In the genomic region with DNA sequence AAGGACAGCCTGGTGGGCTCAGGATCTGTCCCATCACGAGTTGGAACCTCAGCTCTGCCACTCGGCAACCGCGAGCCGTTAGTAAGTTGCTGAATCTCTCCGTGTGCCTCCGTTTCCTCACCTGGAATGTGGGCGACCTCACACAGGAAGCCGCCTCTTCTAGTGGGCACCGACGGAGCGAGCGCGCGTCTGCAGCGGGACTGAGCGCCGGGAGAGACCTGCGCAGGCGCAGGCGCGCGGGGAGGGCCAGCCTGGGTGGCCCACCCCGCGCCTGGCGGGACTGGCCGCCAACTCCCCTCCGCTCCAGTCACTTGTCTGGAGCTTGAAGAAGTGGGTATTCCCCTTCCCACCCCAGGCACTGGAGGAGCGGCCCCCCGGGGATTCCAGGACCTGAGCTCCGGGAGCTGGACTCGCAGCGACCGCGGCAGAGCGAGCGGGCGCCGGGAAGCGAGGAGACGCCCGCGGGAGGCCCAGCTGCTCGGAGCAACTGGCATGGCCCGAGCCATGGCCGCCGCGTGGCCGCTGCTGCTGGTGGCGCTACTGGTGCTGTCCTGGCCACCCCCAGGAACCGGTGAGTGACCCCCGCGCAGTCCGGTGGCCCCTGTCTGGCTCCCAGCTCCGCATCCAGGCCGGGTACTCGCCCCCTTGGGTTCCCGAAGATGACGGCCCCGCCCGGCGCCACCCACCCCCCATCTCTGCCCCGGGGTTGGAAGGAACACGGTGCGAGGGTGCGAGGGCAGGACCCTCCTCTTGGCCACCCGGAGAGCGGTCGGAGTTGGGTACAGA, we compare ENCODE assay signal across 8 cellular contexts. TPM values are rescaled to one million over a fixed set of nuclear protein-coding genes. Genes with fewer than 3 reads are reported as not detected.
DNase-seq lines count a peak whose midpoint lies in the region; ATAC-seq, FAIRE-seq and TF ChIP-seq lines count a peak whose summit lies in the region.

A gene with protein sequence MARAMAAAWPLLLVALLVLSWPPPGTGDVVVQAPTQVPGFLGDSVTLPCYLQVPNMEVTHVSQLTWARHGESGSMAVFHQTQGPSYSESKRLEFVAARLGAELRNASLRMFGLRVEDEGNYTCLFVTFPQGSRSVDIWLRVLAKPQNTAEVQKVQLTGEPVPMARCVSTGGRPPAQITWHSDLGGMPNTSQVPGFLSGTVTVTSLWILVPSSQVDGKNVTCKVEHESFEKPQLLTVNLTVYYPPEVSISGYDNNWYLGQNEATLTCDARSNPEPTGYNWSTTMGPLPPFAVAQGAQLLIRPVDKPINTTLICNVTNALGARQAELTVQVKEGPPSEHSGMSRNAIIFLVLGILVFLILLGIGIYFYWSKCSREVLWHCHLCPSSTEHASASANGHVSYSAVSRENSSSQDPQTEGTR (plus strand): TSS at position 306 of the 786 bp plus-strand sequence. CDS start 187 bp downstream, at position 493.

- no peak for FAIRE-seq in keratinocyte (lab: Jason Lieb, UNC)

- in situ Hi-C loops in G401 (cut with HindIII; ENCODE audit: low sequenced_read_pairs): no loop called here

- H3K9me1 ChIP-seq in keratinocyte (ENCODE audit: control insufficient read depth, extremely low read depth, insufficient read depth, low read length): peaks cover 3% of the 10 kb centered on the region

- dilution Hi-C loops in keratinocyte (cut with MboI; ENCODE audit: extremely low pct_ligation_motif_present, low sequenced_read_pairs): no loop called here

- peaks cover 42% of the 10 kb centered on the region for H3K79me2 ChIP-seq in keratinocyte (ENCODE audit: control insufficient read depth, insufficient read depth, low read length)

- peak within 1 kb of the TSS; percentile 96 for H2AFZ ChIP-seq in keratinocyte (ENCODE audit: control insufficient read depth, low read length)

- ATAC-seq in GM21360 (IDR thresholded peaks at IDR 0.05; ENCODE audit: unreplicated experiment) (no peak), HG03108 (IDR thresholded peaks at IDR 0.05; ENCODE audit: unreplicated experiment) (no peak)

- TF ChIP-seq CTCF in choroid plexus epithelial cell (conservative IDR thresholded peaks at IDR 0.05; ENCODE audit: low read depth, low read length) (no peak), keratinocyte (optimal IDR thresholded peaks at IDR 0.05 in 1 of 3, IDR thresholded peaks at IDR 0.05 in 1 of 3, conservative IDR thresholded peaks at IDR 0.05 in 1 of 3; ENCODE audit: extremely low read depth in 1 of 3, insufficient read depth in 2 of 3, low read length in 3 of 3) (peak in 1 of 3 experiments; percentile 17)

- peak within 1 kb of the TSS; percentile 83 for H3K4me3 ChIP-seq in choroid plexus epithelial cell (ENCODE audit: low read depth, low read length)
- H3K4me3 ChIP-seq in keratinocyte (ENCODE audit: control insufficient read depth in 2 of 3, extremely low read depth in 1 of 3, insufficient read depth in 2 of 3, low read depth in 1 of 3, low read length in 3 of 3): peak within 1 kb of the TSS; percentile 75 to 98 (median 88)
- peak within 1 kb of the TSS; percentile 100 for H3K4me3 ChIP-seq in skeletal muscle satellite cell (ENCODE audit: low read length)

- no peaks in the 10 kb centered on the region for H3K9me3 ChIP-seq in keratinocyte (ENCODE audit: control insufficient read depth, low read depth, low read length)
- H3K9me3 ChIP-seq in skeletal muscle satellite cell (replicated peaks; ENCODE audit: low read length): no peaks in the 10 kb centered on the region

- DNase-seq in G401 (ENCODE audit: low spot score) (peak; percentile 74), NCI-H1417 treated with DMSO at 0.1 percent for 48 hours (lab: John Stamatoyannopoulos, UW) (peak; percentile 2), UCSD-AML1 (lab: John Stamatoyannopoulos, UW; ENCODE audit: unreplicated experiment) (peak; percentile 75), choroid plexus epithelial cell (ENCODE audit: low read depth) (peak; percentile 71), keratinocyte (ENCODE audit: low read depth, low spot score) (peak; percentile 71)

- H3K4me1 ChIP-seq in keratinocyte (ENCODE audit: control insufficient read depth, extremely low read depth, insufficient read depth, low read length) (peaks cover 32% of the 10 kb centered on the region), skeletal muscle satellite cell (ENCODE audit: control insufficient read depth, insufficient read depth, low read length) (peaks cover 27% of the 10 kb centered on the region)

- H3K27ac ChIP-seq in keratinocyte (ENCODE audit: control insufficient read depth, insufficient read depth, low read length): peak within 1 kb of the TSS; percentile 88

- H3K27me3 ChIP-seq in keratinocyte (ENCODE audit: control insufficient read depth, extremely low read depth, insufficient read depth, low read length) (no peaks in the 10 kb centered on the region), skeletal muscle satellite cell (ENCODE audit: control insufficient read depth, insufficient read depth, low read length) (no peaks in the 10 kb centered on the region)

- H3K4me2 ChIP-seq in keratinocyte (ENCODE audit: control insufficient read depth, extremely low read depth, insufficient read depth, low read depth, low read length) (peak within 1 kb of the TSS; percentile 84), skeletal muscle satellite cell (ENCODE audit: low read length) (peak within 1 kb of the TSS; percentile 95)

- H4K20me1 ChIP-seq in keratinocyte (ENCODE audit: control insufficient read depth, extremely low read depth, insufficient read depth, low read length): peaks cover 13% of the 10 kb centered on the region

- H3K9ac ChIP-seq in keratinocyte (ENCODE audit: control insufficient read depth, extremely low read depth, insufficient read depth, low read length): peak within 1 kb of the TSS; percentile 90
- peak within 1 kb of the TSS; percentile 89 for H3K9ac ChIP-seq in skeletal muscle satellite cell (ENCODE audit: low read depth, low read length)

- H3K36me3 ChIP-seq in keratinocyte (ENCODE audit: control insufficient read depth in 2 of 2, extremely low read depth in 1 of 2, insufficient read depth in 2 of 2, low read length in 2 of 2) (peaks cover 13 to 21% of the 10 kb centered on the region in 2 experiments), skeletal muscle satellite cell (ENCODE audit: insufficient read depth, low read length) (peaks cover 6% of the 10 kb centered on the region)

RNA-seq across cellular contexts. Expression of the gene that starts here (rescaled TPM):
- total RNA-seq in G401 (2014; rRNA removed; shearing (Covaris generic)): 36.7 and 43.1 TPM in 2 replicates
- polyA plus RNA-seq in keratinocyte: 48.1 to 80.4 TPM (median 65.6 TPM) in 3 replicates
- polyA plus RNA-seq in keratinocyte (2011; ENCODE audit: low read depth): 18.3 TPM
- polyA plus RNA-seq in keratinocyte (2011; cell fraction: cytosol; rRNA removed): 41.1 and 42.5 TPM in 2 replicates
- 162 and 176 TPM in 2 replicates for polyA plus RNA-seq in keratinocyte (2011; cell fraction: nucleus; rRNA removed)
- 37.2 and 57.2 TPM in 2 replicates for polyA plus RNA-seq in keratinocyte (2012; ENCODE audit: low replicate concordance)
- polyA minus RNA-seq in keratinocyte: 76.2 to 101 TPM (median 83.2 TPM) in 3 replicates
- polyA minus RNA-seq in keratinocyte (2011; cell fraction: cytosol; rRNA and poly(A)+ RNA removed): 57.6 TPM
- 147 and 148 TPM in 2 replicates for polyA minus RNA-seq in keratinocyte (2011; cell fraction: nucleus; rRNA and poly(A)+ RNA removed)
- 56.1 and 58.8 TPM in 2 replicates for total RNA-seq in skeletal muscle satellite cell (2012; rRNA removed)

Comparison
In these comparisons a context has a peak if more than half of its experiments do, and no peak if none do; other contexts are left out.
1. DNase-seq: peak in every context shown above with its lines; median percentile 75 in UCSD-AML1; 74 in G401; 71 in choroid plexus epithelial cell; 71 in keratinocyte; 2 in NCI-H1417 treated with DMSO at 0.1 percent for 48 hours.